In the genomic region with DNA sequence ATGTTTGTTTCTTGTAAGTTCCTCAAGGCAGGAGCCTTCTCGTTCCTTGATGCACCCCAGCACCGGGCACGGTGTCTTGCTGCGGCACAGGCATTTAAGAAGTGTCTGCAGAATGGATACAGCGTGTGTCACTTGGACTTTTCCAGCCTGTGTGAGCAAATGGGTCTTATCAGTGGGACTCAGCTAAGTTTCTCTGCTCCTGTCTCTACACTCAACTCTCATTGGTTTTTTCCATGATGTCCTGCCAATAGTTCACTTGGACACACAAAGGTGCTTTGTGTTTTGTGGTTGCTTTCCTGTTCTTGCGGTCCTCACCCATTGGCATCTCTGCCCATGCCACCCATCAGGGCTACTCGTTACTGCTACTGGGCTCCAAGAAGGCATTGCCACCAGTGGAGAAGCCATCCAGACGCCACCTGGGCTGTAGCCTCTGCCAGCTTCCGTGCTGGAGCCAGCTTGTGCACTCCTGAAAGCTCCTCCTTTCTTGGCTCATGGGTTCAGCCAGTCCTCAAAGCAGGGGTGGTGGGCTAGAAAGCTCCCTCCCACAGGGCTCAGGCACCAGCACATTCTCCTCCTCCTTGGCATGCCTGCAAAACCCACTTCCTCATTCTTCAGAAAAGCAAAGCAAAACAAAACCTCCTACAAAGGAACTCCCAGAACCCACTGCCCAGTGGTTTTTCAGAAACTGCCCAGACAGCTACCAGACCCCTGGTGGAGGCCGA, we compare ENCODE assay signal across 8 cellular contexts. TPM values are rescaled to one million over a fixed set of nuclear protein-coding genes. Genes with fewer than 3 reads are reported as not detected.
DNase-seq lines count a peak whose midpoint lies in the region; ATAC-seq, FAIRE-seq and TF ChIP-seq lines count a peak whose summit lies in the region.

No MANE protein-coding gene starts in this region.

- no peak for FAIRE-seq in GM12878 (lab: Jason Lieb, UNC)

- H3K36me3 Mint-ChIP-seq in WTC11 = no peaks in the 10 kb centered on the region

- TF ChIP-seq POLR2A in NB4 (IDR thresholded peaks at IDR 0.05; ENCODE audit: extremely low read depth, insufficient read length) = peak; percentile 20
- no peak for TF ChIP-seq POLR2A in GM12878 (IDR thresholded peaks at IDR 0.05; ENCODE audit: low read depth, low read length)

- WGBS in GM23248 (ENCODE audit: low coverage in 1 of 2, low lambda C conversion rate in 2 of 2, missing lambda C conversion rate in 2 of 2), 2 experiments = 65 to 66% methylated on average over 10 of the region's 10 CpGs
- WGBS in GM12878 (ENCODE audit: insufficient coverage, insufficient replicate concordance, low lambda C conversion rate, missing lambda C conversion rate) = 44% methylated on average over 10 of the region's 10 CpGs
- WGBS in thymus = 50% methylated on average over 10 of the region's 10 CpGs

- H2AFZ ChIP-seq in DND-41 (ENCODE audit: low read depth, low read length) (no peak overlapping the region), GM23248 (peak overlapping the region; percentile 86), GM12878 (ENCODE audit: control insufficient read depth, low read depth, low read length) (no peak overlapping the region; the same call in 1 of the 2 replicates)

- peaks cover 8% of the 10 kb centered on the region for H3K9me3 Mint-ChIP-seq in WTC11

- H3K4me3 ChIP-seq in DND-41 (ENCODE audit: low read depth in 1 of 2, low read length in 2 of 2) = no peak overlapping the region
- no peak overlapping the region for H3K4me3 ChIP-seq in GM23248
- peak overlapping the region; percentile 54 for H3K4me3 ChIP-seq in NB4 (ENCODE audit: low read depth, low read length)
- H3K4me3 ChIP-seq in GM12878 = no peak overlapping the region
- no peak overlapping the region for H3K4me3 ChIP-seq in left lung
- no peak overlapping the region for H3K4me3 ChIP-seq in thymus (ENCODE audit: low read length)

- H3K27me3 ChIP-seq in DND-41 (ENCODE audit: insufficient read depth, low read length, poor library complexity) = peaks cover 5% of the 10 kb centered on the region
- H3K27me3 ChIP-seq in GM23248 (replicated peaks; ENCODE audit: insufficient read depth) = no peaks in the 10 kb centered on the region
- H3K27me3 ChIP-seq in GM12878 (replicated peaks in 1 of 2; ENCODE audit: control insufficient read depth in 2 of 2, insufficient read depth in 2 of 2, low read length in 1 of 2) = no peaks in the 10 kb centered on the region
- no peaks in the 10 kb centered on the region for H3K27me3 ChIP-seq in left lung
- no peaks in the 10 kb centered on the region for H3K27me3 ChIP-seq in thymus (ENCODE audit: control insufficient read depth, insufficient read depth)

- peaks cover 3% of the 10 kb centered on the region for H3K27me3 Mint-ChIP-seq in WTC11 (ENCODE audit: low read depth)

- no peak overlapping the region for H3K4me3 Mint-ChIP-seq in WTC11

- H3K79me2 ChIP-seq in DND-41 (ENCODE audit: insufficient read depth, low read length) (no peaks in the 10 kb centered on the region), GM23248 (ENCODE audit: insufficient read depth) (no peaks in the 10 kb centered on the region), GM12878 (ENCODE audit: control insufficient read depth, insufficient read depth, low read length) (no peaks in the 10 kb centered on the region)

- intact Hi-C loops in GM12878 (cut with micrococcal nuclease; ENCODE audit: unreplicated experiment) (no loop called here), left lung (cut with DNase I) (no loop called here)

- CTCF ChIA-PET in GM12878 (lab: Yijun Ruan, JAX) = interaction anchor here (0.9 to 15.7 kb wide), 16 partner anchors 8 to 350 kb away, joined by 3 to 370 read pairs (median 4); no protein-coding TSS in a partner anchor
- CTCF ChIA-PET in WTC11 (lab: Charles Lee) = interaction anchor here (0.5 to 2.3 kb wide), 6 partner anchors 13 to 972 kb away, joined by 3 to 9 read pairs (median 4); no protein-coding TSS in a partner anchor

- H3K9ac ChIP-seq in DND-41 (ENCODE audit: low read depth, low read length) = no peak overlapping the region
- H3K9ac ChIP-seq in GM23248 = peak overlapping the region; percentile 51; the same call in 1 of the 2 replicates
- H3K9ac ChIP-seq in GM12878 (ENCODE audit: control insufficient read depth, insufficient read depth, low read length) = no peak overlapping the region

- no peak overlapping the region for H3K27ac Mint-ChIP-seq in WTC11

- DNase-seq in DND-41 = peak; percentile 64
- peak; percentile 53 for DNase-seq in GM23248
- peak; percentile 99 for DNase-seq in NB4 (ENCODE audit: low read depth)
- DNase-seq in GM12878 (ENCODE audit: low read depth, low spot score) = peak; percentile 53
- DNase-seq in left lung = peak; percentile 79 to 86
- no peak for DNase-seq in WTC11 (ENCODE audit: low spot score)
- DNase-seq in inferior parietal cortex (ENCODE audit: extremely low spot score) = no peak

- BruUV-seq in GM12878 (replicated peaks; lab: Mats Ljungman, UMichigan) = no TSS peak

- H3K9me3 ChIP-seq in DND-41 (ENCODE audit: insufficient read depth, low read length, severe bottlenecking) (no peaks in the 10 kb centered on the region), GM23248 (ENCODE audit: low read depth) (no peaks in the 10 kb centered on the region), GM12878 (replicated peaks; ENCODE audit: control insufficient read depth, insufficient read depth, low read length) (no peaks in the 10 kb centered on the region; the same call in 2 of the 3 replicates), left lung (no peaks in the 10 kb centered on the region), thymus (ENCODE audit: control insufficient read depth) (no peaks in the 10 kb centered on the region)

- H3K4me1 Mint-ChIP-seq in WTC11 = peaks cover 15% of the 10 kb centered on the region

- peak in 1 of 2 experiments; percentile 29; a peak in 1 of 4 replicates for TF ChIP-seq EP300 in GM12878 (IDR thresholded peaks at IDR 0.05; ENCODE audit: borderline replicate concordance in 1 of 2, control insufficient read depth in 1 of 2, low read depth in 2 of 2, low read length in 2 of 2)

- RAD21 ChIA-PET in GM12878 (lab: Charles Lee; ENCODE audit: unreplicated experiment) = interaction anchor here (0.7 to 3.5 kb wide), 12 partner anchors 8 to 392 kb away, joined by 3 to 26 read pairs (median 4); no protein-coding TSS in a partner anchor

- in situ Hi-C loops in GM23248 (cut with MboI) (loop anchor here (25.0 kb wide), 1 partner anchor 104 kb away; a partner anchor contains a TSS), GM12878 (cut with MboI) (no loop called here)

- SMC1A ChIA-PET in GM12878 (lab: Charles Lee; ENCODE audit: uncharacterized antibody, unreplicated experiment) = interaction anchor here (0.8 to 9.9 kb wide), 17 partner anchors 6 to 207 kb away, joined by 3 to 72 read pairs (median 6); no protein-coding TSS in a partner anchor

- POLR2A ChIA-PET in GM12878 (lab: Charles Lee) (interaction anchor here (0.7 to 1.7 kb wide), 6 partner anchors 9 to 75 kb away, joined by 3 to 9 read pairs (median 4); no protein-coding TSS in a partner anchor), WTC11 (lab: Charles Lee) (no interaction called here)

- H3F3A ChIP-seq in GM23248 (ENCODE audit: insufficient read depth) = peaks cover 31% of the 10 kb centered on the region

- no peaks in the 10 kb centered on the region for H3K36me3 ChIP-seq in DND-41 (ENCODE audit: insufficient read depth, low read length)
- H3K36me3 ChIP-seq in GM23248 (ENCODE audit: low read depth) = no peaks in the 10 kb centered on the region
- H3K36me3 ChIP-seq in GM12878 (ENCODE audit: control insufficient read depth in 2 of 2, insufficient read depth in 2 of 2, low read length in 1 of 2) = no peaks in the 10 kb centered on the region
- H3K36me3 ChIP-seq in left lung = peaks cover 0 to 29% of the 10 kb centered on the region in 2 donors
- H3K36me3 ChIP-seq in thymus (ENCODE audit: control insufficient read depth, insufficient read depth) = no peaks in the 10 kb centered on the region

- peaks cover 8% of the 10 kb centered on the region for H3K4me1 ChIP-seq in DND-41 (ENCODE audit: insufficient read depth, low read length)
- H3K4me1 ChIP-seq in GM23248 (ENCODE audit: insufficient read depth) = peaks cover 47% of the 10 kb centered on the region
- H3K4me1 ChIP-seq in GM12878 (ENCODE audit: control insufficient read depth, insufficient read depth, low read length) = peaks cover 5% of the 10 kb centered on the region
- H3K4me1 ChIP-seq in left lung = peaks cover 37 to 75% of the 10 kb centered on the region in 2 donors
- H3K4me1 ChIP-seq in thymus (ENCODE audit: control insufficient read depth, insufficient read depth, low read length) = peaks cover 5% of the 10 kb centered on the region

- TF ChIP-seq CTCF in DND-41 (IDR thresholded peaks at IDR 0.05; ENCODE audit: borderline replicate concordance, extremely low read depth, low read length, poor library complexity, severe bottlenecking) = no peak
- TF ChIP-seq CTCF in NB4 (IDR thresholded peaks at IDR 0.05; ENCODE audit: low read depth, low read length) = peak; percentile 43
- TF ChIP-seq CTCF in GM12878 (IDR thresholded peaks at IDR 0.05 in 2 of 3, conservative IDR thresholded peaks at IDR 0.05 in 1 of 3; ENCODE audit: control insufficient read depth in 2 of 3, extremely low read depth in 1 of 3, insufficient read depth in 1 of 3, low read depth in 3 of 3, low read length in 3 of 3) = no peak
- TF ChIP-seq CTCF in left lung (IDR thresholded peaks at IDR 0.05) = no peak
- no peak for TF ChIP-seq CTCF in WTC11 (IDR thresholded peaks at IDR 0.05)

- H3K9me2 ChIP-seq in GM23248 (ENCODE audit: insufficient read depth) = no peaks in the 10 kb centered on the region

- TF ChIP-seq RAD21 in GM12878 (IDR thresholded peaks at IDR 0.05; ENCODE audit: insufficient read depth, low read depth, low read length) = no peak

- H4K20me1 ChIP-seq in DND-41 (ENCODE audit: insufficient read depth, low read length) (no peaks in the 10 kb centered on the region), GM23248 (ENCODE audit: insufficient read depth) (no peaks in the 10 kb centered on the region), GM12878 (ENCODE audit: control insufficient read depth, insufficient read depth) (no peaks in the 10 kb centered on the region)

- peak; percentile 99 for ATAC-seq in DND-41 (ENCODE audit: insufficient read depth, low read depth)
- ATAC-seq in GM12878 = peak; percentile 94
- ATAC-seq in left lung = peak; percentile 92
- no peak for ATAC-seq in WTC11

- H3K4me2 ChIP-seq in DND-41 (ENCODE audit: insufficient read depth, low read length) (no peak overlapping the region), GM23248 (ENCODE audit: unreplicated experiment) (peak overlapping the region; percentile 47), GM12878 (ENCODE audit: control insufficient read depth, insufficient read depth) (peak overlapping the region; percentile 22; the same call in 1 of the 2 replicates)

- no peak overlapping the region for H3K27ac ChIP-seq in DND-41 (ENCODE audit: low read length)
- H3K27ac ChIP-seq in GM23248 = peak overlapping the region; percentile 67
- H3K27ac ChIP-seq in GM12878 (ENCODE audit: control insufficient read depth, insufficient read depth) = no peak overlapping the region
- peak overlapping the region; percentile 73 to 80 for H3K27ac ChIP-seq in left lung
- H3K27ac ChIP-seq in thymus (ENCODE audit: low read depth) = peak overlapping the region; percentile 73

RNA-seq across cellular contexts. Expression of a gene that starts 41.4 kb away (rescaled TPM):
- 0.22 TPM in 1 of 2 replicates, not detected in the other for total RNA-seq in GM23248 (2014; rRNA removed; shearing (Covaris generic))
- polyA plus RNA-seq in GM23248 (2016; fragmentation: Nextera tagmentation; extraction: Ambion mirVana) (0.85 and 1.2 TPM in 2 replicates), GM12878 (2011; rRNA removed) (6.4 and 7.1 TPM in 2 replicates), GM12878 (2014; fragmentation: Illumina TruSeq; extraction: Trizol) (0.53 and 0.71 TPM in 2 replicates), GM12878 (2014; fragmentation: Nextera tagmentation; extraction: Ambion mirVana) (under 1 TPM; 0.44 to 0.60 TPM), GM12878 (2014; rRNA removed) (0.36 and 0.55 TPM in 2 replicates), GM12878 (2016; fragmentation: Nextera tagmentation; extraction: Ambion mirVana) (1 to 10 TPM; 2.2 to 2.6 TPM), thymus (67.3 TPM)
- 2.3 and 4.4 TPM in 2 replicates for total RNA-seq in GM12878 (2013; cell fraction: nucleolus; rRNA removed)
- total RNA-seq in GM12878 (2014; rRNA removed) (0.33 and 1.4 TPM in 2 replicates), GM12878 (2014; rRNA removed; fragmentation: Illumina TruSeq; extraction: Trizol) (0.41 and 0.54 TPM in 2 replicates), GM12878 (2021) (0.35 and 0.64 TPM in 2 replicates), left lung (100 to 1,000 TPM in 1 of 2 donors, 1 to 10 TPM in 1; 4.9 to 195 TPM), WTC11 (2021) (0.22 TPM in 1 of 3 replicates, not detected in the others)
- 3.1 TPM for polyA plus RNA-seq in GM12878 (2011; ENCODE audit: low read depth)
- polyA plus RNA-seq in GM12878 (2011; cell fraction: cytosol; rRNA removed) = 6.0 and 7.2 TPM in 2 replicates
- polyA plus RNA-seq in GM12878 (2011; cell fraction: nucleus; rRNA removed) = 4.4 and 4.8 TPM in 2 replicates
- polyA plus RNA-seq in GM12878 (2012) = 2.5 and 5.5 TPM in 2 replicates
- polyA minus RNA-seq in GM12878 (2011; rRNA and poly(A)+ RNA removed) = 3.3 and 4.2 TPM in 2 replicates
- 2.0 TPM in 1 of 2 replicates, not detected in the other for polyA minus RNA-seq in GM12878 (2011; cell fraction: cytosol; rRNA and poly(A)+ RNA removed)
- 1.1 and 1.5 TPM in 2 replicates for polyA minus RNA-seq in GM12878 (2011; cell fraction: nucleus; rRNA and poly(A)+ RNA removed)

Comparison
In these comparisons a context has a peak if more than half of its experiments do, and no peak if none do; other contexts are left out.
1. DNase-seq: peak in DND-41 (single experiment), GM23248 (single experiment), NB4 (single experiment), GM12878 (single experiment) and left lung (2 of 2); none in WTC11 (single experiment) and inferior parietal cortex (single experiment).
2. H3K27ac ChIP-seq: peak in GM23248 (single experiment), left lung (2 of 2) and thymus (single experiment); none in DND-41 (single experiment) and GM12878 (single experiment).